ENCODE assay signal across 27 cellular contexts in the genomic region with DNA sequence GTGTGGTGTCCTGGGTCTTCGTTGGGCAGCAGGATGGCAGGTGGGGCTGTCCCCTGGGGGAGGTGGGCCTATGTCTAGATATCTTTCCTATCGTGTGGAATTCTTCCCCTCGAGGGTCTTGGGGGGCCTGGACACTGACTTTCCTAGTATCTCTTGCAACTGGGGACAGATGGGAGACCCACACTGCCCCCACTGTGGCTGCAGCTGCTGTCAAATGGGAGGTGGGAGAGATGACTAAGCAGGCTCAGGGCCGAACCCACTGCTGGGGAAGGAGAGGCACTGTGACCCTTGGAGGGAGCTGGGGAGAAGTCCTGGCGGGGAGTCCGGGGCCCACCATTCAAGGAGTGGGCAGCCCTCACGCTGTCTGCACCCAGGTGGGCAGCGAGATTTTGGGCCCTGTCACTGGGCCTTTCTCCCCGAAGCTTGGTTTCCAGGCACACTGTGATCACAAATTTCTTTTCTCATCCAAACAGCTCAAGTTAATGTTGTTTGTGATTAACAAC. TPM values are rescaled to one million over a fixed set of nuclear protein-coding genes. Genes with fewer than 3 reads are reported as not detected.
A peak's percentile ranks its signal among the peaks of the same experiment; 100 is the strongest.
DNase-seq lines count a peak whose midpoint lies in the region; ATAC-seq and TF ChIP-seq lines count a peak whose summit lies in the region.
"Had no signal": no experiment of that assay in that cellular context is flagged by ENCODE, and none has a peak within 500 bp of the region (broad histone marks: within the 10 kb centered on the region; RNA-seq: fewer than 3 reads in every experiment).

No MANE protein-coding gene starts in this region.

- H3K4me1 ChIP-seq in endodermal cell (ENCODE audit: control insufficient read depth, insufficient read depth, low read length) (peaks cover 9% of the 10 kb centered on the region), aorta (ENCODE audit: control insufficient read depth in 1 of 2, insufficient read depth in 2 of 2, low read length in 2 of 2) (no peaks in the 10 kb centered on the region), transverse colon (peaks cover 0 to 8% (median 2%) of the 10 kb centered on the region in 4 donors)
- H3K4me1 ChIP-seq: Peyer's patch, prostate gland had no signal

- TF ChIP-seq CTCF in natural killer cell (IDR thresholded peaks at IDR 0.05), result no peak
- TF ChIP-seq CTCF in endodermal cell (conservative IDR thresholded peaks at IDR 0.05), result no peak
- no peak for TF ChIP-seq CTCF in nephron (IDR thresholded peaks at IDR 0.05; ENCODE audit: unreplicated experiment in 3 of 3)
- TF ChIP-seq CTCF in transverse colon (IDR thresholded peaks at IDR 0.05), result no peak

- no peak overlapping the region for H3K4me3 ChIP-seq in endodermal cell (ENCODE audit: low read length)
- H3K4me3 ChIP-seq in aorta (ENCODE audit: low read length in 2 of 2), result no peak overlapping the region
- H3K4me3 ChIP-seq in transverse colon, result no peak overlapping the region
- H3K4me3 ChIP-seq: K562, left lung, Peyer's patch, prostate gland, skin epidermis had no signal

- in situ Hi-C loops in transverse colon (cut with MboI; ENCODE audit: low pct_ligation_motif_present in 1 of 4, low pct_unique_long_range_greater_than_20kb in 1 of 4, low sequenced_read_pairs in 3 of 4), result no loop called here

- WGBS in endodermal cell (ENCODE audit: insufficient coverage in 1 of 2, insufficient read length in 1 of 2), 2 experiments, result 83 to 84% methylated on average over 2 to 9 of the region's 9 CpGs
- WGBS in aorta, 2 donors, result 92 to 93% methylated on average over 9 of the region's 9 CpGs
- 50 to 72% methylated on average over 1 to 9 of the region's 9 CpGs for WGBS in transverse colon (ENCODE audit: low coverage in 1 of 2), 2 donors

- H3K27ac Mint-ChIP-seq in natural killer cell treated with Interleukin-12 subunit alpha and Interleukin-12 subunit beta and Interleukin-15 and Interleukin-18, amount 100 ng/mL, for 72 hours, result no peak overlapping the region
- H3K27ac Mint-ChIP-seq in natural killer cell (no peak overlapping the region), endodermal cell (peak overlapping the region; percentile 67), nephron (peak overlapping the region in 2 of 3 experiments; percentile 65 to 71)
- H3K27ac Mint-ChIP-seq: activated naive CD4-positive, alpha-beta T cell treated with anti-CD3 and anti-CD28 coated beads for 36 hours; T-helper 1 cell treated with Interleukin-12 subunit alpha and Interleukin-12 subunit beta and Interleukin-4 antibody, amounts not matched to agents 30 μg/mL and 1 μg/mL, for 36 hours had no signal

- H3K27me3 ChIP-seq in endodermal cell (ENCODE audit: control insufficient read depth, insufficient read depth, low read length, poor library complexity, severe bottlenecking) (no peaks in the 10 kb centered on the region), aorta (ENCODE audit: control insufficient read depth in 1 of 2, insufficient read depth in 2 of 2, low read length in 1 of 2) (no peaks in the 10 kb centered on the region), transverse colon (peaks cover 34% of the 10 kb centered on the region)
- H3K27me3 ChIP-seq: Peyer's patch had no signal

- TF ChIP-seq EP300 in transverse colon (IDR thresholded peaks at IDR 0.05; ENCODE audit: low read depth), result no peak

- DNase-seq in natural killer cell treated with Interleukin-12 subunit alpha and Interleukin-12 subunit beta and Interleukin-15 and Interleukin-18, amount 100 ng/mL, for 72 hours (ENCODE audit: low spot score), result peak; percentile 40
- DNase-seq in natural killer cell, result no peak
- no peak for DNase-seq in endodermal cell
- peak; percentile 39 to 69 for DNase-seq in aorta
- DNase-seq in transverse colon, result no peak
- DNase-seq in islet precursor cell, result no peak
- DNase-seq in activated CD4-positive, alpha-beta T cell treated with anti-CD3 and anti-CD28 coated beads, Interleukin-2, amount 50 U/mL, for 48 hours, result no peak
- DNase-seq: ACHN; activated CD4-positive, alpha-beta T cell treated with anti-CD3 and anti-CD28 coated beads for 4 hours; activated naive CD4-positive, alpha-beta T cell treated with anti-CD3 and anti-CD28 coated beads for 36 hours; activated T-cell treated with anti-CD3 and anti-CD28 coated beads, Interleukin-2, amount 50 U/mL, for 48 hours; anterior cingulate cortex; DMS53; GDM1; glutamatergic neuron; NCI-H1694 treated with DMSO at 0.1 percent for 48 hours; NCI-H526; stimulated activated CD4-positive, alpha-beta T cell treated with anti-CD3 and anti-CD28 coated beads, Interleukin-2, amount 100 ng/mL, for 24 hours; substantia nigra had no signal

- no peaks in the 10 kb centered on the region for H3K9me3 Mint-ChIP-seq in natural killer cell treated with Interleukin-12 subunit alpha and Interleukin-12 subunit beta and Interleukin-15 and Interleukin-18, amount 100 ng/mL, for 72 hours
- H3K9me3 Mint-ChIP-seq in natural killer cell, result no peaks in the 10 kb centered on the region
- H3K9me3 Mint-ChIP-seq in endodermal cell, result peaks cover 3% of the 10 kb centered on the region
- H3K9me3 Mint-ChIP-seq in nephron, result no peaks in the 10 kb centered on the region
- H3K9me3 Mint-ChIP-seq: central memory CD8-positive, alpha-beta T cell had no signal

- peaks cover 29 to 32% of the 10 kb centered on the region in 2 donors for H3K27me3 Mint-ChIP-seq in natural killer cell treated with Interleukin-12 subunit alpha and Interleukin-12 subunit beta and Interleukin-15 and Interleukin-18, amount 100 ng/mL, for 72 hours
- H3K27me3 Mint-ChIP-seq in natural killer cell (ENCODE audit: low read depth in 2 of 2), result peaks cover 26 to 36% of the 10 kb centered on the region in 2 donors
- H3K27me3 Mint-ChIP-seq in endodermal cell (ENCODE audit: insufficient read depth), result peaks cover 20% of the 10 kb centered on the region
- H3K27me3 Mint-ChIP-seq in nephron (ENCODE audit: low read depth), result peaks cover 47% of the 10 kb centered on the region

- no peak overlapping the region for H3K4me3 Mint-ChIP-seq in natural killer cell treated with Interleukin-12 subunit alpha and Interleukin-12 subunit beta and Interleukin-15 and Interleukin-18, amount 100 ng/mL, for 72 hours
- H3K4me3 Mint-ChIP-seq in natural killer cell, result no peak overlapping the region
- no peak overlapping the region for H3K4me3 Mint-ChIP-seq in endodermal cell
- no peak overlapping the region for H3K4me3 Mint-ChIP-seq in nephron
- H3K4me3 Mint-ChIP-seq: activated naive CD4-positive, alpha-beta T cell treated with anti-CD3 and anti-CD28 coated beads for 36 hours; central memory CD8-positive, alpha-beta T cell; T-helper 1 cell treated with Interleukin-12 subunit alpha and Interleukin-12 subunit beta and Interleukin-4 antibody, amounts not matched to agents 30 μg/mL and 1 μg/mL, for 36 hours had no signal

- H3K27ac ChIP-seq in endodermal cell (ENCODE audit: low read depth, low read length), result no peak overlapping the region
- no peak overlapping the region for H3K27ac ChIP-seq in aorta (ENCODE audit: low read depth in 1 of 2, low read length in 2 of 2)
- H3K27ac ChIP-seq in transverse colon, result peak overlapping the region in 1 of 4 donors; percentile 36
- H3K27ac ChIP-seq: left lung, Peyer's patch had no signal

- peaks cover 12 to 19% of the 10 kb centered on the region in 2 donors for H3K4me1 Mint-ChIP-seq in natural killer cell treated with Interleukin-12 subunit alpha and Interleukin-12 subunit beta and Interleukin-15 and Interleukin-18, amount 100 ng/mL, for 72 hours (ENCODE audit: low read depth in 2 of 2)
- H3K4me1 Mint-ChIP-seq in natural killer cell (peaks cover 5 to 31% of the 10 kb centered on the region in 2 donors), endodermal cell (peaks cover 41% of the 10 kb centered on the region), nephron (peaks cover 31% of the 10 kb centered on the region)

- H3K9me3 ChIP-seq in endodermal cell (ENCODE audit: control insufficient read depth, low read length) (peaks cover 5% of the 10 kb centered on the region), aorta (ENCODE audit: control insufficient read depth, low read length) (no peaks in the 10 kb centered on the region), transverse colon (no peaks in the 10 kb centered on the region)
- H3K9me3 ChIP-seq: Peyer's patch, prostate gland had no signal

- no peak for TF ChIP-seq POLR2A in transverse colon (IDR thresholded peaks at IDR 0.05)

- intact Hi-C loops in natural killer cell (cut with micrococcal nuclease), result no loop called here
- intact Hi-C loops in aorta (cut with DNase I), result no loop called here
- intact Hi-C loops in transverse colon (cut with DNase I; ENCODE audit: low total_unique reads), result no loop called here

- H3K36me3 Mint-ChIP-seq in natural killer cell treated with Interleukin-12 subunit alpha and Interleukin-12 subunit beta and Interleukin-15 and Interleukin-18, amount 100 ng/mL, for 72 hours, result no peaks in the 10 kb centered on the region
- H3K36me3 Mint-ChIP-seq in natural killer cell (no peaks in the 10 kb centered on the region), endodermal cell (ENCODE audit: low read depth) (no peaks in the 10 kb centered on the region), nephron (ENCODE audit: low read depth) (no peaks in the 10 kb centered on the region)

- no peaks in the 10 kb centered on the region for H3K36me3 ChIP-seq in endodermal cell (ENCODE audit: control insufficient read depth, insufficient read depth, low read length)
- no peaks in the 10 kb centered on the region for H3K36me3 ChIP-seq in aorta (ENCODE audit: control insufficient read depth in 1 of 2, insufficient read depth in 2 of 2, low read length in 1 of 2)
- no peaks in the 10 kb centered on the region for H3K36me3 ChIP-seq in transverse colon
- H3K36me3 ChIP-seq: left lung, Peyer's patch, prostate gland had no signal

- no peak for ATAC-seq in natural killer cell treated with Interleukin-12 subunit alpha and Interleukin-12 subunit beta and Interleukin-15 and Interleukin-18, amount 100 ng/mL, for 72 hours
- no peak for ATAC-seq in natural killer cell
- ATAC-seq in aorta (ENCODE audit: low FRiP score), result no peak
- ATAC-seq: left lung had no signal

- no peak overlapping the region for H3K9ac ChIP-seq in endodermal cell (ENCODE audit: extremely low read depth, low read length, poor library complexity, severe bottlenecking)

RNA-seq across cellular contexts. Expression of a gene that starts 2.9 kb away (rescaled TPM):
- not detected for total RNA-seq in natural killer cell treated with Interleukin-12 subunit alpha and Interleukin-12 subunit beta and Interleukin-15 and Interleukin-18, amount 100 ng/mL, for 72 hours
- total RNA-seq in natural killer cell (1 to 10 TPM in 2 of 3 donors, under 1 TPM in 1; 0.61 to 2.7 (median 1.6) TPM), endodermal cell (100 to 1,000 TPM in 1 of 2 donors, 10 to 100 TPM in 1; 86.1 to 136 TPM), aorta (100 to 1,000 TPM; 117 to 494 TPM), transverse colon (10 to 100 TPM; 23.0 to 51.5 (median 31.4) TPM)
- polyA plus RNA-seq in endodermal cell (2013, experiment 1 of 2), result 68.2 TPM
- 78.4 TPM for polyA plus RNA-seq in endodermal cell (2013, experiment 2 of 2)
- 10 to 100 TPM; 16.7 to 19.9 TPM for polyA plus RNA-seq in aorta
- total RNA-seq: activated naive CD4-positive, alpha-beta T cell treated with anti-CD3 and anti-CD28 coated beads for 36 hours had no signal

Comparison
In these comparisons a context has a peak if more than half of its experiments do, and no peak if none do; other contexts are left out.
1. DNase-seq: peak in natural killer cell treated with Interleukin-12 subunit alpha and Interleukin-12 subunit beta and Interleukin-15 and Interleukin-18, amount 100 ng/mL, for 72 hours (single experiment) and aorta (2 of 2); none in natural killer cell (single experiment), endodermal cell (single experiment), transverse colon (single experiment), islet precursor cell (single experiment) and activated CD4-positive, alpha-beta T cell treated with anti-CD3 and anti-CD28 coated beads, Interleukin-2, amount 50 U/mL, for 48 hours (0 of 2).
2. H3K27ac Mint-ChIP-seq: peak in endodermal cell (single experiment) and nephron (2 of 3); none in natural killer cell treated with Interleukin-12 subunit alpha and Interleukin-12 subunit beta and Interleukin-15 and Interleukin-18, amount 100 ng/mL, for 72 hours (0 of 2) and natural killer cell (0 of 2).
3. RNA of a gene that starts 2.9 kb away (total RNA-seq): 117 to 494 TPM in aorta, 86.1 to 136 TPM in endodermal cell and 23.0 to 51.5 TPM in transverse colon; 0.61 to 2.7 TPM in natural killer cell and not detected in natural killer cell treated with Interleukin-12 subunit alpha and Interleukin-12 subunit beta and Interleukin-15 and Interleukin-18, amount 100 ng/mL, for 72 hours; every median in the first group is over 4 times any median in the second.